8 cellular contexts compared by ENCODE assay signal in the genomic region with DNA sequence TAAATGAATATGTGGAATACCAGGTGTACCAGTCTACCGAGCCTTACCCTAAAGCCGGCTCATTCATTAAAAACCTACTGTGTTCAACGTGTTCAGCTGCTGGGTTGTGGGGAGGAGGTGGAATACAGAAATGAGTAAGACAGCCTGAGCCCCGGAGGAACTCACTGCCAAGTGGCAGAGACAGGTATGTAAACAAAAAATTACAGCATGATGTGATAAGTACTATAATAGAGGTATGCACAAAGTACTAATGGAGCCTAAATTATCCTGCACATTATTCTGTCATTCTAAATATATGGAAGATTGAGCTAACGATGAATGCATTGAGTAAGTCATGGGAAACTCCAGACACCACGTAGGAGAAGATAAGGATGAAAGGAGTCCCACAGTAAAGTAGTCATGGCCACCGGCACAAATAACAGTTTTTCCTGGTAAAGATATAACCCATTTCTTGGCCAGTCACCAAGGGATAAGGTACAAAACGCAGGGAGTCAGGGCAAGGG. TPM values are rescaled to one million over a fixed set of nuclear protein-coding genes. Genes with fewer than 3 reads are reported as not detected.
A peak's percentile ranks its signal among the peaks of the same experiment; 100 is the strongest.
DNase-seq lines count a peak whose midpoint lies in the region; ATAC-seq and TF ChIP-seq lines count a peak whose summit lies in the region.

No MANE protein-coding gene starts in this region.

- H3K9me3 ChIP-seq in left ventricle myocardium inferior (replicated peaks) = no peaks in the 10 kb centered on the region

- no peaks in the 10 kb centered on the region for H3K4me1 ChIP-seq in left ventricle myocardium inferior

- no peak overlapping the region for H3K27ac ChIP-seq in left ventricle myocardium inferior (replicated peaks)

- peaks cover 19% of the 10 kb centered on the region for H3K27me3 ChIP-seq in left ventricle myocardium inferior (ENCODE audit: low read depth)

- H3K36me3 ChIP-seq in left ventricle myocardium inferior = no peaks in the 10 kb centered on the region

- peak; percentile 48 for ATAC-seq in GM19025 (IDR thresholded peaks at IDR 0.05; ENCODE audit: low read depth, unreplicated experiment)
- peak; percentile 57 for ATAC-seq in HG03159 (IDR thresholded peaks at IDR 0.05; ENCODE audit: unreplicated experiment)

- H3K4me3 ChIP-seq in left ventricle myocardium inferior = no peak overlapping the region

- intact Hi-C loops in left ventricle myocardium inferior (cut with micrococcal nuclease) = no loop called here

- TF ChIP-seq CTCF in left ventricle myocardium inferior (IDR thresholded peaks at IDR 0.05; ENCODE audit: borderline replicate concordance) = no peak

- DNase-seq in DMS53 (lab: John Stamatoyannopoulos, UW) = peak; percentile 66
- DNase-seq in amniotic epithelial cell (ENCODE audit: low read depth) = peak; percentile 54
- DNase-seq in left ventricle myocardium inferior = no peak
- DNase-seq in LoVo (ENCODE audit: low spot score) = no peak
- DNase-seq in hypothalamus (lab: John Stamatoyannopoulos, UW) = no peak
- no peak for DNase-seq in NK-92 (lab: John Stamatoyannopoulos, UW; ENCODE audit: unreplicated experiment)

RNA-seq across cellular contexts. Expression of a gene that starts 6.9 kb away (rescaled TPM):
- 0.33 TPM for total RNA-seq in left ventricle myocardium inferior

Comparison
In these comparisons a context has a peak if more than half of its experiments do, and no peak if none do; other contexts are left out.
1. DNase-seq: peak in DMS53 (single experiment) and amniotic epithelial cell (single experiment); none in left ventricle myocardium inferior (single experiment), LoVo (single experiment), hypothalamus (0 of 51) and NK-92 (single experiment).